1 cellular context compared by ENCODE assay signal in genomic region chr5:131634996-131635754, GRCh38.
A peak's percentile ranks its signal among the peaks of the same experiment; 100 is the strongest.
TF ChIP-seq lines count a peak whose summit lies in the region.

TSS of gene RAPGEF6 (minus strand) at chr5:131635229. CDS start at chr5:131635030, 199 bp downstream.

TF ChIP-seq in GM12878, 131 proteins besides CTCF, POLR2A, EP300 and RAD21 (continued from another document and continues in another):
- peak; percentile 72; the same call in 1 of the 2 replicates for TF ChIP-seq TBL1XR1 (IDR thresholded peaks at IDR 0.05; ENCODE audit: low read depth, low read length)
- peak; percentile 85 for TF ChIP-seq RUNX3 (IDR thresholded peaks at IDR 0.05; ENCODE audit: low read length)
- peak; percentile 53 for TF ChIP-seq HCFC1 (IDR thresholded peaks at IDR 0.05; ENCODE audit: low read length)
- peak; percentile 82 to 99 for TF ChIP-seq EGR1 (IDR thresholded peaks at IDR 0.05; ENCODE audit: borderline replicate concordance in 1 of 2, low read depth in 2 of 2, low read length in 2 of 2)
- 0 out of 2 replicates have a peak, but pooled peaks have one; percentile 90 for TF ChIP-seq POLR2AphosphoS2 (IDR thresholded peaks at IDR 0.05; ENCODE audit: low read depth, low read length)
- TF ChIP-seq E4F1 (IDR thresholded peaks at IDR 0.05; ENCODE audit: borderline replicate concordance, partially characterized antibody), result peak; percentile 86
- TF ChIP-seq CREB1 (IDR thresholded peaks at IDR 0.05; ENCODE audit: low read depth), result peak; percentile 88
- peak; percentile 76 for TF ChIP-seq ATF7 (IDR thresholded peaks at IDR 0.05; ENCODE audit: low read depth)
- TF ChIP-seq SIX5 (IDR thresholded peaks at IDR 0.05; ENCODE audit: low read depth, low read length, severe bottlenecking), result no peak
- peak; percentile 86 for TF ChIP-seq TAF1 (IDR thresholded peaks at IDR 0.05; ENCODE audit: borderline replicate concordance, low read depth, low read length)
- TF ChIP-seq ZNF384 (IDR thresholded peaks at IDR 0.05; ENCODE audit: borderline replicate concordance, low read depth, low read length), result no peak; the same call in 1 of the 2 replicates
- peak; percentile 68 for TF ChIP-seq USF1 (IDR thresholded peaks at IDR 0.05; ENCODE audit: borderline replicate concordance, extremely low read length, insufficient read depth, low read depth, low read length)
- peak; percentile 81 to 90 for TF ChIP-seq SRF (IDR thresholded peaks at IDR 0.05; ENCODE audit: low read depth in 2 of 2, low read length in 2 of 2)
- no peak for TF ChIP-seq BCL11A (IDR thresholded peaks at IDR 0.05; ENCODE audit: low read depth, low read length)
- TF ChIP-seq CUX1 (IDR thresholded peaks at IDR 0.05; ENCODE audit: insufficient replicate concordance, low read depth, low read length), result no peak
- TF ChIP-seq BHLHE40 (IDR thresholded peaks at IDR 0.05; ENCODE audit: borderline replicate concordance in 1 of 2, low read depth in 2 of 2, low read length in 1 of 2), result peak; percentile 85 to 89
- TF ChIP-seq SP1 (IDR thresholded peaks at IDR 0.05; ENCODE audit: low read depth, low read length), result peak; percentile 26
- TF ChIP-seq POU2F2 (IDR thresholded peaks at IDR 0.05; ENCODE audit: borderline replicate concordance, low read depth, low read length), result peak; percentile 83
- TF ChIP-seq FOS (IDR thresholded peaks at IDR 0.05; ENCODE audit: borderline replicate concordance, extremely low read depth, insufficient read length), result no peak
- no peak; the same call in 1 of the 2 replicates for TF ChIP-seq IRF5 (IDR thresholded peaks at IDR 0.05; ENCODE audit: borderline replicate concordance)
- no peak for TF ChIP-seq ZSCAN29 (IDR thresholded peaks at IDR 0.05)
- no peak for TF ChIP-seq CBX3 (IDR thresholded peaks at IDR 0.05; ENCODE audit: borderline replicate concordance, low read depth)
- peak; percentile 72; the same call in 1 of the 2 replicates for TF ChIP-seq MLLT1 (IDR thresholded peaks at IDR 0.05)
- TF ChIP-seq EZH2 (IDR thresholded peaks at IDR 0.05; ENCODE audit: borderline replicate concordance, control insufficient read depth, low read depth, low read length), result no peak
- no peak; the same call in 1 of the 2 replicates for TF ChIP-seq RB1 (IDR thresholded peaks at IDR 0.05; ENCODE audit: borderline replicate concordance)
- no peak for TF ChIP-seq CHD1 (IDR thresholded peaks at IDR 0.05; ENCODE audit: low read depth, low read length)
- peak; percentile 60 for TF ChIP-seq CREM (IDR thresholded peaks at IDR 0.05; ENCODE audit: low read depth)
- TF ChIP-seq BCLAF1 (IDR thresholded peaks at IDR 0.05), result no peak
- TF ChIP-seq FOXM1 (IDR thresholded peaks at IDR 0.05; ENCODE audit: low read depth, low read length), result peak; percentile 46
- no peak; the same call in 1 of the 2 replicates for TF ChIP-seq TARDBP (IDR thresholded peaks at IDR 0.05; ENCODE audit: borderline replicate concordance)
- no peak for TF ChIP-seq RBBP5 (conservative IDR thresholded peaks at IDR 0.05)
- TF ChIP-seq HDGF (IDR thresholded peaks at IDR 0.05), result peak; percentile 47; the same call in 1 of the 2 replicates
- TF ChIP-seq NFIC (IDR thresholded peaks at IDR 0.05; ENCODE audit: low read depth, low read length), result 0 out of 2 replicates have a peak, but pooled peaks have one; percentile 38
- TF ChIP-seq TCF7 (IDR thresholded peaks at IDR 0.05; ENCODE audit: borderline replicate concordance), result no peak
- TF ChIP-seq ELK1 (IDR thresholded peaks at IDR 0.05; ENCODE audit: low read depth, low read length), result peak; percentile 93
- TF ChIP-seq REST (IDR thresholded peaks at IDR 0.05; ENCODE audit: low read depth, low read length), result peak; percentile 19; the same call in 1 of the 2 replicates
- TF ChIP-seq KDM1A (IDR thresholded peaks at IDR 0.05; ENCODE audit: borderline replicate concordance), result no peak
- TF ChIP-seq CHD4 (IDR thresholded peaks at IDR 0.05), result no peak
- TF ChIP-seq RAD51 (IDR thresholded peaks at IDR 0.05), result peak; percentile 93
- TF ChIP-seq NR2F1 (conservative IDR thresholded peaks at IDR 0.05), result peak; percentile 90
